ENCODE assay signal across 25 cellular contexts in genomic region chr5:111752426-111752965, GRCh38. TPM values are rescaled to one million over a fixed set of nuclear protein-coding genes. Genes with fewer than 3 reads are reported as not detected.
A peak's percentile ranks its signal among the peaks of the same experiment; 100 is the strongest.
DNase-seq lines count a peak whose midpoint lies in the region; ATAC-seq and TF ChIP-seq lines count a peak whose summit lies in the region.
"Had no signal": no experiment of that assay in that cellular context is flagged by ENCODE, and none has a peak within 500 bp of the region (broad histone marks: within the 10 kb centered on the region; RNA-seq: fewer than 3 reads in every experiment).

No MANE protein-coding gene starts in this region.

- DNase-seq in G401 (ENCODE audit: low spot score) (peak; percentile 50), SK-MEL-5 (ENCODE audit: low read depth, low spot score) (peak; percentile 94), hepatocyte (ENCODE audit: low spot score) (no peak), psoas muscle (no peak), NCI-H2029 treated with DMSO at 0.1 percent for 48 hours (lab: John Stamatoyannopoulos, UW) (no peak)
- DNase-seq in activated naive CD4-positive, alpha-beta T cell (lab: John Stamatoyannopoulos, UW) = no peak
- DNase-seq in NK-92 treated with Interleukin-12 subunit alpha and Interleukin-12 subunit beta, amount 100 ng/mL, for 24 hours (lab: John Stamatoyannopoulos, UW) = no peak
- DNase-seq: activated naive CD8-positive, alpha-beta T cell treated with anti-CD3 and anti-CD28 coated beads, Interleukin-2, amount 10 ng/mL, durations not matched to agents 7 days and 5 days; CD8-positive, alpha-beta T cell; foreskin fibroblast; GF-D8; GOT3; KBM-7; left cardiac atrium; mammary epithelial cell; NCI-H1436; NCI-H526 treated with DMSO at 0.1 percent for 48 hours; ovary; right cardiac atrium; stimulated activated CD4-positive, alpha-beta T cell treated with anti-CD3 and anti-CD28 coated beads, Interleukin-12 subunit alpha, Interleukin-12 subunit beta, amount 100 ng/mL, for 4 hours; stimulated activated CD4-positive, alpha-beta T cell treated with anti-CD3 and anti-CD28 coated beads, Interleukin-4, amount 100 ng/mL, for 24 hours; stimulated activated naive B cell treated with anti-CD40 and anti-IgM and Interleukin-4, amounts not matched to agents 10 μg/mL and 1 μg/mL and 100 μg/mL, for 72 hours had no signal

- WGBS in hepatocyte (ENCODE audit: low lambda C conversion rate, missing lambda C conversion rate) = 96% methylated on average over 2 of the region's 2 CpGs
- WGBS in psoas muscle, 3 donors = 88 to 95% (median 92%) methylated on average over 2 of the region's 2 CpGs

- no peaks in the 10 kb centered on the region for H3K36me3 ChIP-seq in hepatocyte (replicated peaks; ENCODE audit: insufficient read depth, low read depth)
- no peaks in the 10 kb centered on the region for H3K36me3 ChIP-seq in psoas muscle (ENCODE audit: insufficient read depth in 1 of 2, low read depth in 1 of 2)
- H3K36me3 ChIP-seq: ovary, vagina had no signal

- H3K4me2 ChIP-seq in hepatocyte = peak overlapping the region; percentile 76

- no peaks in the 10 kb centered on the region for H3K9me3 ChIP-seq in hepatocyte (ENCODE audit: low read depth)
- H3K9me3 ChIP-seq in psoas muscle = no peaks in the 10 kb centered on the region
- H3K9me3 ChIP-seq: ovary, vagina had no signal

- peaks cover 89% of the 10 kb centered on the region for H3K79me2 ChIP-seq in hepatocyte

- no peaks in the 10 kb centered on the region for H3K9me2 ChIP-seq in hepatocyte (replicated peaks; ENCODE audit: insufficient read depth)

- H2AFZ ChIP-seq in hepatocyte = no peak overlapping the region

- H3K27ac ChIP-seq in hepatocyte = no peak overlapping the region
- H3K27ac ChIP-seq in psoas muscle = peak overlapping the region; percentile 10
- H3K27ac ChIP-seq: epithelial cell of prostate, ovary, vagina had no signal

- ATAC-seq in psoas muscle = no peak
- ATAC-seq: activated T-helper 17 cell treated with anti-CD3 and anti-CD28 coated beads, Interleukin-2, amount 50 U/mL, for 72 hours; CD8-positive, alpha-beta T cell; left cardiac atrium; right cardiac atrium; stimulated activated naive B cell treated with anti-CD40 and anti-IgM and Interleukin-4, amounts not matched to agents 10 μg/mL and 1 μg/mL and 100 μg/mL, for 72 hours had no signal

- TF ChIP-seq CTCF in hepatocyte (IDR thresholded peaks at IDR 0.05; ENCODE audit: poor library complexity) (no peak), psoas muscle (IDR thresholded peaks at IDR 0.05) (no peak)

- H4K20me1 ChIP-seq in hepatocyte (ENCODE audit: insufficient read depth, poor library complexity, severe bottlenecking) = no peaks in the 10 kb centered on the region

- H3K4me1 ChIP-seq in hepatocyte (ENCODE audit: insufficient read depth) (peaks cover 5% of the 10 kb centered on the region), psoas muscle (peaks cover 68% of the 10 kb centered on the region)

- H3K27me3 ChIP-seq in hepatocyte = no peaks in the 10 kb centered on the region
- H3K27me3 ChIP-seq in psoas muscle (ENCODE audit: insufficient read depth in 3 of 3, low read length in 2 of 3) = no peaks in the 10 kb centered on the region
- H3K27me3 ChIP-seq: ovary, vagina had no signal

- intact Hi-C loops in psoas muscle (cut with DNase I) = loop anchor here in 1 of 2 donors (5.0 to 10.0 kb wide), 2 partner anchors 200 to 392 kb away; no protein-coding TSS in a partner anchor

- in situ Hi-C loops in G401 (cut with HindIII; ENCODE audit: low sequenced_read_pairs) (no loop called here), SK-MEL-5 (cut with HindIII; ENCODE audit: low pct_unique_long_range_greater_than_20kb, low sequenced_read_pairs) (no loop called here)

- H3K4me3 ChIP-seq in hepatocyte (no peak overlapping the region), psoas muscle (no peak overlapping the region)
- H3K4me3 ChIP-seq: ovary, vagina had no signal

RNA-seq across cellular contexts. Expression of gene NREP, which starts 4.5 kb away (rescaled TPM):
- 2.3 and 6.9 TPM in 2 replicates for total RNA-seq in G401 (2014; rRNA removed; shearing (Covaris generic))
- 11.2 and 17.1 TPM in 2 replicates for total RNA-seq in SK-MEL-5 (2014; rRNA removed; shearing (Covaris generic))
- 11.3 and 16.5 TPM in 2 replicates for polyA plus RNA-seq in SK-MEL-5 (2015; cell fraction: cytosol; rRNA removed)
- polyA plus RNA-seq in SK-MEL-5 (2015; cell fraction: nucleus; rRNA removed) = 48.9 and 59.3 TPM in 2 replicates
- 263 and 294 TPM in 2 replicates for total RNA-seq in hepatocyte
- 148 and 177 TPM in 2 replicates for polyA plus RNA-seq in hepatocyte
- total RNA-seq in psoas muscle = 10 to 100 TPM in 1 of 4 donors, 1 to 10 TPM in 3; 5.5 to 15.1 (median 7.4) TPM
- 1 to 10 TPM; 4.7 to 4.8 (median 4.7) TPM for polyA plus RNA-seq in psoas muscle

Comparison
In these comparisons a context has a peak if more than half of its experiments do, and no peak if none do; other contexts are left out.
1. DNase-seq: peak in G401 (single experiment) and SK-MEL-5 (single experiment); none in hepatocyte (single experiment), psoas muscle (0 of 2), activated naive CD4-positive, alpha-beta T cell (0 of 4), NK-92 treated with Interleukin-12 subunit alpha and Interleukin-12 subunit beta, amount 100 ng/mL, for 24 hours (single experiment) and NCI-H2029 treated with DMSO at 0.1 percent for 48 hours (single experiment).
2. RNA of gene NREP, which starts 4.5 kb away (total RNA-seq): 263 to 294 TPM in hepatocyte; 11.2 to 17.1 TPM in SK-MEL-5, 5.5 to 15.1 TPM in psoas muscle and 2.3 to 6.9 TPM in G401; every median in the first group is over 10 times any median in the second.